In genomic region chr12:10590976-10591375, GRCh38 we compare ENCODE assay signal across 21 cellular contexts.
"Had no signal": no experiment of that assay in that cellular context is flagged by ENCODE, and none has a peak within 500 bp of the region (broad histone marks: within the 10 kb centered on the region; RNA-seq: fewer than 3 reads in every experiment).

No MANE protein-coding gene starts in this region.

- H3K4me1 Mint-ChIP-seq: naive thymus-derived CD4-positive, alpha-beta T cell had no signal

- H3K27ac Mint-ChIP-seq: activated naive CD4-positive, alpha-beta T cell treated with anti-CD3 and anti-CD28 coated beads, Interleukin-2, amount 50 U/mL, for 72 hours; naive thymus-derived CD4-positive, alpha-beta T cell; progenitor cell of endocrine pancreas; stimulated activated naive CD8-positive, alpha-beta T cell treated with anti-CD3 and anti-CD28 coated beads, Interleukin-15, Interleukin-2, amounts not matched to agents 100 ng/mL and 50 ng/mL, for 24 hours had no signal

- H3K4me1 ChIP-seq: breast epithelium, esophagus muscularis mucosa, foreskin keratinocyte, lower lobe of right lung, thyroid gland, upper lobe of right lung had no signal

- H3K9me3 Mint-ChIP-seq: activated naive CD4-positive, alpha-beta T cell treated with anti-CD3 and anti-CD28 coated beads, Interleukin-2, amount 50 U/mL, for 72 hours; naive thymus-derived CD4-positive, alpha-beta T cell; stimulated activated naive CD8-positive, alpha-beta T cell treated with anti-CD3 and anti-CD28 coated beads, Interleukin-15, Interleukin-2, amounts not matched to agents 100 ng/mL and 50 ng/mL, for 24 hours had no signal

- H3K4me3 Mint-ChIP-seq: naive thymus-derived CD4-positive, alpha-beta T cell; stimulated activated naive CD8-positive, alpha-beta T cell treated with anti-CD3 and anti-CD28 coated beads, Interleukin-15, Interleukin-2, amounts not matched to agents 100 ng/mL and 50 ng/mL, for 24 hours had no signal

- ATAC-seq: activated naive CD4-positive, alpha-beta T cell treated with anti-CD3 and anti-CD28 coated beads, Interleukin-2, amount 50 U/mL, for 72 hours; foreskin keratinocyte; left colon; lower lobe of right lung; naive thymus-derived CD4-positive, alpha-beta T cell; upper lobe of right lung had no signal

- H3K27me3 ChIP-seq: breast epithelium, esophagus muscularis mucosa, foreskin keratinocyte, thyroid gland, upper lobe of right lung had no signal

- H3K36me3 ChIP-seq: breast epithelium, lower lobe of right lung, thyroid gland, upper lobe of right lung had no signal

- FAIRE-seq: astrocyte, keratinocyte, TTC549 had no signal

- H3K27ac ChIP-seq: breast epithelium, coronary artery, esophagus muscularis mucosa, foreskin keratinocyte, lower lobe of right lung, thyroid gland, upper lobe of right lung had no signal

- H3K9me3 ChIP-seq: breast epithelium, esophagus muscularis mucosa, lower lobe of right lung, thyroid gland, upper lobe of right lung had no signal

- H3K27me3 Mint-ChIP-seq: naive thymus-derived CD4-positive, alpha-beta T cell; progenitor cell of endocrine pancreas; stimulated activated naive CD8-positive, alpha-beta T cell treated with anti-CD3 and anti-CD28 coated beads, Interleukin-15, Interleukin-2, amounts not matched to agents 100 ng/mL and 50 ng/mL, for 24 hours had no signal

- DNase-seq: activated CD4-positive, alpha-beta T cell treated with anti-CD3 and anti-CD28 coated beads for 1 hour; activated gamma-delta T cell treated with Interleukin-2 at 50 U/mL for 16 hours; activated T-cell treated with anti-CD3 and anti-CD28 coated beads, Interleukin-2, amount 50 U/mL, for 1 hour; foreskin keratinocyte; left colon; lower lobe of right lung; naive thymus-derived CD4-positive, alpha-beta T cell; stimulated activated CD4-positive, alpha-beta T cell treated with anti-CD3 and anti-CD28 coated beads, Interleukin-4, amount 100 ng/mL, for 4 hours; substantia nigra; T-helper 1 cell; thyroid gland; upper lobe of right lung had no signal

- H3K4me3 ChIP-seq: breast epithelium, coronary artery, esophagus muscularis mucosa, lower lobe of right lung, thyroid gland, upper lobe of right lung had no signal
